Comparison of ENCODE assay signal across 8 cellular contexts in the genomic region with DNA sequence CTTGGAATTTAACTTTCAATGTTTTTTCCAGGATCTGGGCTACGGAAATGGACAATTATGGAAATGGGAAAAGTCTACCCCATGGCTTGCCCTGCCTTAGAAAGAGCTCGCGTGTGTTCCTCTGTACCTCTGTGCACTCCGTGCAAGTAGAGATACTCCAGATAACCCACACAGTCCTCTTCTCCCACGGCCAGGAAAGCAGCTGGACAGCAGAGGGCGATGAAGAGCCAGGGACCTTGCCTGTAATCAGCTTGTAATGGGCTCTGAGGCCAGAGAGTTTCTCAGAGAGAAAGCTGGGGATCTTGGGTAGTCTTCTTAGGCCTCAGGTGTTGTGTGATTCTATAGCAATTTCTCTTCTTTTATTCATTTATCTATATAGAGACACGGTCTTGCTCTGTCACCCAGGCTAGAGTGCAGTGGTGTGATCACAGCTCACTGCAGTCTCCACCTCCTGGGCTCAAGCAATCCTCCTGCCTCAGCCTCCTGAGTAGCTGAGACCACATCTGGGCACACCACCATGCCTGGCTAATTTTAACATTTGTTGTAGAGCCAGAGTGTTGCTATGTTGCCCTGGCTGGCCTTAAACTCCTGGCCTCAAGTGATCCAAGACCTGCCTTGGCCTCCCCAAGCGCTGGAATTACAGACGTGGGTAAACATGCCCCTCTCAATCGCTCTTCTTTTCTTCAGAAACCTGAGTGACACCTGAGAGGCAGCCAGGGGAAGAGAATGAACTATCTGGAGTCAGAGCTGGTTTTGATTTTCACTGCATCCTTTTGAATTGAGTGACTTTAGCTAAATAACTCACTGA. TPM values are rescaled to one million over a fixed set of nuclear protein-coding genes. Genes with fewer than 3 reads are reported as not detected.
DNase-seq lines count a peak whose midpoint lies in the region; ATAC-seq and TF ChIP-seq lines count a peak whose summit lies in the region.

No MANE protein-coding gene starts in this region.

- H3K9me3 ChIP-seq in SJSA1 (replicated peaks): no peaks in the 10 kb centered on the region
- H3K9me3 ChIP-seq in parathyroid adenoma (ENCODE audit: control insufficient read depth, low read length): no peaks in the 10 kb centered on the region
- no peaks in the 10 kb centered on the region for H3K9me3 ChIP-seq in tibial artery

- intact Hi-C loops in tibial artery (cut with DNase I; ENCODE audit: low total_unique reads): loop anchor here (2.0 kb wide), 1 partner anchor 66 kb away; no protein-coding TSS in a partner anchor

- H3K79me2 ChIP-seq in parathyroid adenoma: peaks cover 20% of the 10 kb centered on the region

- DNase-seq in ELR (ENCODE audit: low read depth) (peak; percentile 84), NCI-H1092 (lab: John Stamatoyannopoulos, UW) (peak; percentile 86), SJSA1 (ENCODE audit: low read depth in 1 of 2, low spot score in 2 of 2) (peak; percentile 64 to 77), glomerular endothelial cell (ENCODE audit: extremely low read depth, low read depth, low spot score) (peak; percentile 64), tibial artery (peak; percentile 90 to 91)
- DNase-seq in activated gamma-delta T cell treated with anti-CD3 and anti-CD28 coated beads, Interleukin-2, amount 50 U/mL, for 16 hours (ENCODE audit: low read depth): peak; percentile 76

- peak overlapping the region; percentile 68 for H2AFZ ChIP-seq in parathyroid adenoma

- no peak overlapping the region for H3K9ac ChIP-seq in parathyroid adenoma

- H3K27ac ChIP-seq in SJSA1 (no peak overlapping the region), parathyroid adenoma (peak overlapping the region; percentile 40), tibial artery (peak overlapping the region in 1 of 2 donors; percentile 43)

- H3K4me2 ChIP-seq in parathyroid adenoma (ENCODE audit: low read length): no peak overlapping the region

- TF ChIP-seq CTCF in parathyroid adenoma (IDR thresholded peaks at IDR 0.05) (peak; percentile 94), tibial artery (IDR thresholded peaks at IDR 0.05) (peak; percentile 88 to 92)

- no peak overlapping the region for H3K4me3 ChIP-seq in SJSA1
- H3K4me3 ChIP-seq in parathyroid adenoma (ENCODE audit: low read depth, low read length): no peak overlapping the region
- H3K4me3 ChIP-seq in tibial artery: no peak overlapping the region

- no peak for ATAC-seq in GM19395 (IDR thresholded peaks at IDR 0.05; ENCODE audit: unreplicated experiment)

- peaks cover 19% of the 10 kb centered on the region for H3K4me1 ChIP-seq in SJSA1 (replicated peaks)
- H3K4me1 ChIP-seq in parathyroid adenoma: peaks cover 6% of the 10 kb centered on the region
- peaks cover 0 to 19% (median 14%) of the 10 kb centered on the region in 4 donors for H3K4me1 ChIP-seq in tibial artery

- no peaks in the 10 kb centered on the region; the same call in 1 of the 2 replicates for H3K36me3 ChIP-seq in SJSA1
- no peaks in the 10 kb centered on the region for H3K36me3 ChIP-seq in parathyroid adenoma (ENCODE audit: control insufficient read depth, insufficient read depth, low read length)
- H3K36me3 ChIP-seq in tibial artery: no peaks in the 10 kb centered on the region

- H3K27me3 ChIP-seq in SJSA1 (replicated peaks) (no peaks in the 10 kb centered on the region), parathyroid adenoma (ENCODE audit: control insufficient read depth, insufficient read depth, low read length) (no peaks in the 10 kb centered on the region), tibial artery (peaks cover 0 to under 1% of the 10 kb centered on the region in 2 donors)

RNA-seq across cellular contexts. Expression of gene SOCS7, which starts 2.3 kb away (rescaled TPM):
- total RNA-seq in SJSA1 (2014; rRNA removed; shearing (Covaris generic)): 10.8 and 14.2 TPM in 2 replicates
- total RNA-seq in glomerular endothelial cell: 4.7 and 13.2 TPM in 2 replicates

RNA-seq across cellular contexts. Expression of gene GPR179, which starts 5.5 kb away (rescaled TPM):
- 0.05 TPM in 1 of 2 replicates, not detected in the other for total RNA-seq in SJSA1 (2014; rRNA removed; shearing (Covaris generic))
- not detected in 2 replicates for total RNA-seq in glomerular endothelial cell

RNA-seq across cellular contexts. Expression of gene MRPL45, which starts 52.3 kb away (rescaled TPM):
- total RNA-seq in SJSA1 (2014; rRNA removed; shearing (Covaris generic)): 34.6 and 40.4 TPM in 2 replicates
- total RNA-seq in glomerular endothelial cell: 24.4 and 45.0 TPM in 2 replicates
